30 cellular contexts compared by ENCODE assay signal in the genomic region with DNA sequence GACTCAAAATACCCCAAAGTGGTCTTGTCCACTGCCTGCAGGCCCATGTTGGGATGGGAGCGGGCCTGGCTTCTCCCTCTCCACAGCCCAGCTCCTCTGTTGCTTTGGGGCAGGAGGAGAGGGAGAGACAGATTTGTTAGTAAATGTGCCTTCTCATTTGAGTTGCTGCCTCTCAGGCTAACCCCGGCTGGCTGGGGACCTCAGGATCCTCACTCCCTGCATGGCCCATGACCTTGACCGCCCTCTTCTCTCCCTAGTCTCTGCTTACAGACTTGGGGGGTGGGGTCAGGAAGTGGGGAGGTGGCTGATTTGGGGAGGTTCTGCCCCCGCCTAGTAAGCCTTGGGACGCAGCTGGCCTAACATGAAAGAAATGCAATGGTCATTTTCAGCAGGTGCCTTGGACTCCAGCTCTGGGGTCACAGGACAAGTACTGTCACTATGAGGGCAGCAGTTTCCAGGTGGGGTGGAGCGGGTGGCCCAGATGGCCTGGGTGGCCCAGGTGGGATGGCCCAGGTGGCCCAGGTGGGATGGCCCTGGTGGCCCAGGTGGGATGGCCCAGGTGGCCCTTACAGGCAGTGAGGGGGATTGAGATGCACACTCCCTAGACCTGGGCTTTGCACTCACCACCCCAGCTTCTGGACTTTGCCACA. TPM values are rescaled to one million over a fixed set of nuclear protein-coding genes. Genes with fewer than 3 reads are reported as not detected.
DNase-seq lines count a peak whose midpoint lies in the region; ATAC-seq and TF ChIP-seq lines count a peak whose summit lies in the region.
"Had no signal": no experiment of that assay in that cellular context is flagged by ENCODE, and none has a peak within 500 bp of the region (broad histone marks: within the 10 kb centered on the region; RNA-seq: fewer than 3 reads in every experiment).

No MANE protein-coding gene starts in this region.

- DNase-seq in activated effector memory CD4-positive, alpha-beta T cell treated with anti-CD3 and anti-CD28 coated beads, Interleukin-2, amount 50 U/mL, for 16 hours, result peak; percentile 47
- no peak for DNase-seq in activated effector memory CD4-positive, alpha-beta T cell treated with Interleukin-2 at 50 U/mL for 16 hours
- peak; percentile 3 for DNase-seq in DND-41
- peak; percentile 34 for DNase-seq in endodermal cell
- peak; percentile 42 for DNase-seq in spleen
- DNase-seq in body of pancreas, result no peak
- DNase-seq in UCSD-AML1 (lab: John Stamatoyannopoulos, UW; ENCODE audit: unreplicated experiment), result no peak
- DNase-seq in H4 (ENCODE audit: low spot score), result no peak
- DNase-seq: activated CD4-positive, alpha-beta T cell treated with anti-CD3 and anti-CD28 coated beads for 48 hours; CD8-positive, alpha-beta T cell; cortex of kidney; EL; GM23248; midbrain; naive B cell; NCI-H1048; NCI-H1694; NCI-H446 treated with DMSO at 0.1 percent for 48 hours; NCI-H774; nucleus accumbens; SIG-M5; stimulated activated naive CD4-positive, alpha-beta T cell had no signal

- no peak overlapping the region for H3K9ac ChIP-seq in DND-41 (ENCODE audit: low read depth, low read length)
- no peak overlapping the region for H3K9ac ChIP-seq in endodermal cell (ENCODE audit: extremely low read depth, low read length, poor library complexity, severe bottlenecking)
- H3K9ac ChIP-seq: GM23248 had no signal

- H3K4me3 Mint-ChIP-seq in endodermal cell, result no peak overlapping the region
- H3K4me3 Mint-ChIP-seq: activated naive CD8-positive, alpha-beta T cell; activated T-helper 1 cell treated with anti-CD3 and anti-CD28 coated beads, Interleukin-12 subunit alpha, Interleukin-12 subunit beta, Interleukin-2, Interleukin-4 antibody, amounts not matched to agents 30 ng/mL and 10 ng/mL and 1 ng/mL, durations not matched to agents 14 hours and 24 hours and 36 hours; CD8-positive, alpha-beta T cell had no signal

- H3K36me3 ChIP-seq in DND-41 (ENCODE audit: insufficient read depth, low read length), result peaks cover 21% of the 10 kb centered on the region
- H3K36me3 ChIP-seq in endodermal cell (ENCODE audit: control insufficient read depth, insufficient read depth, low read length), result peaks cover 4% of the 10 kb centered on the region
- H3K36me3 ChIP-seq in spleen, result peaks cover 0 to 16% (median 0%) of the 10 kb centered on the region in 6 donors
- no peaks in the 10 kb centered on the region for H3K36me3 ChIP-seq in body of pancreas (replicated peaks in 1 of 2; ENCODE audit: insufficient read depth in 1 of 2, low read depth in 2 of 2)
- H3K36me3 ChIP-seq: ascending aorta, Peyer's patch, thoracic aorta had no signal

- peaks cover 2% of the 10 kb centered on the region for H3K4me1 Mint-ChIP-seq in endodermal cell

- no peaks in the 10 kb centered on the region for H3K27me3 Mint-ChIP-seq in endodermal cell (ENCODE audit: insufficient read depth)
- H3K27me3 Mint-ChIP-seq: activated naive CD8-positive, alpha-beta T cell; naive B cell had no signal

- no peak overlapping the region for H3K27ac Mint-ChIP-seq in endodermal cell
- H3K27ac Mint-ChIP-seq: activated naive CD8-positive, alpha-beta T cell; activated T-helper 1 cell treated with anti-CD3 and anti-CD28 coated beads, Interleukin-12 subunit alpha, Interleukin-12 subunit beta, Interleukin-2, Interleukin-4 antibody, amounts not matched to agents 30 ng/mL and 10 ng/mL and 1 ng/mL, durations not matched to agents 14 hours and 24 hours and 36 hours; CD8-positive, alpha-beta T cell; naive B cell had no signal

- TF ChIP-seq CTCF in DND-41 (IDR thresholded peaks at IDR 0.05; ENCODE audit: borderline replicate concordance, extremely low read depth, low read length, poor library complexity, severe bottlenecking) (no peak), endodermal cell (conservative IDR thresholded peaks at IDR 0.05) (no peak), spleen (IDR thresholded peaks at IDR 0.05 in 8 of 11, conservative IDR thresholded peaks at IDR 0.05 in 3 of 11) (no peak), body of pancreas (IDR thresholded peaks at IDR 0.05) (no peak)

- peaks cover 4% of the 10 kb centered on the region for H4K20me1 ChIP-seq in DND-41 (ENCODE audit: insufficient read depth, low read length)

- WGBS in endodermal cell (ENCODE audit: insufficient coverage in 1 of 2, insufficient read length in 1 of 2), 2 experiments, result 91 to 100% methylated on average over 1 to 6 of the region's 6 CpGs
- WGBS in spleen, 5 donors, result 82 to 92% (median 90%) methylated on average over 5 to 6 of the region's 6 CpGs
- 86 to 96% methylated on average over 5 to 6 of the region's 6 CpGs for WGBS in body of pancreas, 2 donors

- no peak overlapping the region for H3K4me2 ChIP-seq in DND-41 (ENCODE audit: insufficient read depth, low read length)

- intact Hi-C loops in spleen (cut with DNase I; ENCODE audit: low total_unique reads) (no loop called here), body of pancreas (cut with DNase I) (no loop called here)

- TF ChIP-seq POLR2A in spleen (IDR thresholded peaks at IDR 0.05), result no peak
- no peak for TF ChIP-seq POLR2A in body of pancreas (IDR thresholded peaks at IDR 0.05)

- no peaks in the 10 kb centered on the region for H3K27me3 ChIP-seq in DND-41 (ENCODE audit: insufficient read depth, low read length, poor library complexity)
- no peaks in the 10 kb centered on the region for H3K27me3 ChIP-seq in endodermal cell (ENCODE audit: control insufficient read depth, insufficient read depth, low read length, poor library complexity, severe bottlenecking)
- H3K27me3 ChIP-seq in spleen (replicated peaks in 1 of 7), result peaks cover 0 to 4% (median 0%) of the 10 kb centered on the region in 7 donors
- no peaks in the 10 kb centered on the region for H3K27me3 ChIP-seq in body of pancreas
- H3K27me3 ChIP-seq: ascending aorta, Peyer's patch had no signal

- no peaks in the 10 kb centered on the region for H3K79me2 ChIP-seq in DND-41 (ENCODE audit: insufficient read depth, low read length)

- H3K36me3 Mint-ChIP-seq in endodermal cell (ENCODE audit: low read depth), result peaks cover 4% of the 10 kb centered on the region
- H3K36me3 Mint-ChIP-seq: activated naive CD8-positive, alpha-beta T cell; CD8-positive, alpha-beta T cell; naive B cell had no signal

- H3K4me1 ChIP-seq in DND-41 (ENCODE audit: insufficient read depth, low read length) (no peaks in the 10 kb centered on the region), endodermal cell (ENCODE audit: control insufficient read depth, insufficient read depth, low read length) (no peaks in the 10 kb centered on the region), spleen (no peaks in the 10 kb centered on the region), body of pancreas (no peaks in the 10 kb centered on the region)
- H3K4me1 ChIP-seq: ascending aorta had no signal

- ATAC-seq in DND-41 (ENCODE audit: insufficient read depth, low read depth) (no peak), body of pancreas (no peak)
- ATAC-seq: CD8-positive, alpha-beta T cell had no signal

- H3K4me3 ChIP-seq in DND-41 (ENCODE audit: low read depth in 1 of 2, low read length in 2 of 2) (no peak overlapping the region), endodermal cell (ENCODE audit: low read length) (no peak overlapping the region), spleen (no peak overlapping the region), body of pancreas (no peak overlapping the region)
- H3K4me3 ChIP-seq: ascending aorta, GM23248, Peyer's patch, thoracic aorta had no signal

- H3K9me3 Mint-ChIP-seq in endodermal cell, result peaks cover 2% of the 10 kb centered on the region
- H3K9me3 Mint-ChIP-seq: activated T-helper 1 cell treated with anti-CD3 and anti-CD28 coated beads, Interleukin-12 subunit alpha, Interleukin-12 subunit beta, Interleukin-2, Interleukin-4 antibody, amounts not matched to agents 30 ng/mL and 10 ng/mL and 1 ng/mL, durations not matched to agents 14 hours and 24 hours and 36 hours; CD8-positive, alpha-beta T cell had no signal

- H3K27ac ChIP-seq in DND-41 (ENCODE audit: low read length) (no peak overlapping the region), endodermal cell (ENCODE audit: low read depth, low read length) (no peak overlapping the region), spleen (no peak overlapping the region), body of pancreas (no peak overlapping the region)
- H3K27ac ChIP-seq: ascending aorta, GM23248, Peyer's patch, thoracic aorta had no signal

- H3K9me3 ChIP-seq in DND-41 (ENCODE audit: insufficient read depth, low read length, severe bottlenecking) (no peaks in the 10 kb centered on the region), endodermal cell (ENCODE audit: control insufficient read depth, low read length) (no peaks in the 10 kb centered on the region), spleen (peaks cover 0 to 8% (median 0%) of the 10 kb centered on the region in 8 donors), body of pancreas (no peaks in the 10 kb centered on the region)
- H3K9me3 ChIP-seq: ascending aorta, Peyer's patch, thoracic aorta had no signal

- no peak overlapping the region for H2AFZ ChIP-seq in DND-41 (ENCODE audit: low read depth, low read length)
- H2AFZ ChIP-seq: GM23248 had no signal

RNA-seq across cellular contexts. Expression of gene HJURP, which starts 24.1 kb away (rescaled TPM):
- total RNA-seq in endodermal cell, result 10 to 100 TPM; 39.4 to 78.9 TPM
- polyA plus RNA-seq in endodermal cell (2013, experiment 1 of 2), result 64.5 TPM
- 61.4 TPM for polyA plus RNA-seq in endodermal cell (2013, experiment 2 of 2)
- 1 to 10 TPM; 1.4 to 7.4 (median 5.2) TPM for total RNA-seq in spleen
- 1 to 10 TPM; 2.2 to 5.6 (median 2.9) TPM for polyA plus RNA-seq in spleen
- 1 to 10 TPM in 1 of 2 donors, not detected in 1; 3.6 TPM for total RNA-seq in body of pancreas
- 83.4 and 105 TPM in 2 replicates for total RNA-seq in H4 (2014; rRNA removed; shearing (Covaris generic))
- total RNA-seq: ascending aorta, cardiac septum had no signal

RNA-seq across cellular contexts. Expression of gene MROH2A, which starts 52.1 kb away (rescaled TPM):
- total RNA-seq in endodermal cell (not detected), spleen (under 1 TPM in 2 of 7 donors, not detected in 5; 0.27 to 0.43 TPM), body of pancreas (not detected)
- polyA plus RNA-seq in endodermal cell (2013, experiment 1 of 2), result not detected
- not detected for polyA plus RNA-seq in endodermal cell (2013, experiment 2 of 2)
- 1 to 10 TPM in 1 of 3 donors, not detected in 2; 1.5 TPM for polyA plus RNA-seq in spleen
- 0.02 TPM in 1 of 2 replicates, not detected in the other for total RNA-seq in H4 (2014; rRNA removed; shearing (Covaris generic))
- total RNA-seq: activated T-helper 1 cell treated with anti-CD3 and anti-CD28 coated beads, Interleukin-12 subunit alpha, Interleukin-12 subunit beta, Interleukin-2, Interleukin-4 antibody, amounts not matched to agents 30 ng/mL and 10 ng/mL and 1 ng/mL, durations not matched to agents 14 hours and 24 hours and 36 hours; ascending aorta; cardiac septum; CD8-positive, alpha-beta T cell; fibroblast of villous mesenchyme; GM23248; pulmonary artery endothelial cell; thoracic aorta had no signal
- polyA plus RNA-seq: GM23248 had no signal

Comparison
In these comparisons a context has a peak if more than half of its experiments do, and no peak if none do; other contexts are left out.
1. DNase-seq: peak in activated effector memory CD4-positive, alpha-beta T cell treated with anti-CD3 and anti-CD28 coated beads, Interleukin-2, amount 50 U/mL, for 16 hours (single experiment), DND-41 (single experiment), endodermal cell (single experiment) and spleen (single experiment); none in activated effector memory CD4-positive, alpha-beta T cell treated with Interleukin-2 at 50 U/mL for 16 hours (single experiment), body of pancreas (0 of 4), UCSD-AML1 (single experiment) and H4 (single experiment).
2. RNA of gene HJURP, which starts 24.1 kb away (total RNA-seq): 83.4 to 105 TPM in H4 and 39.4 to 78.9 TPM in endodermal cell; 1.4 to 7.4 TPM in spleen and 3.6 TPM in body of pancreas; every median in the first group is over 4 times any median in the second.